ENCODE assay signal across 15 cellular contexts in the genomic region with DNA sequence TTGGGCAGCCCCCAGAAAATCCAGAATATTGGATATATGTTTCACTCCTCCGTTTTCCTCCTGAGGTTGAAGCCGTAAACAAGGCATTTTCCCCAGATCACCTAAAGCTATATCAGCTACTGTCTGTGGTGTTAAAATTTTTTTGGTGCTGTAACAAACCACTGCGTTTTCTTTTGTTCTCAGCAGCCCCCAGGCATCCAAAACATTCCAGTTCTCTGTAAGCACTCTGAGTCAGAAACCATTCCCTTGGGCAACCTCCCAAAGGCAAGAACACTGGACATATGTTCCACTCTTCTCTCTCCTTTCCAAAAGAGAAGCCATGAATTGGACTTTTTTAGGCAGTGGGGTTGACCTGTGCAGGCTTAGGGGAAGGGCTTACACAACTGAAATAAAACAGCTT.
DNase-seq lines count a peak whose midpoint lies in the region; ATAC-seq and TF ChIP-seq lines count a peak whose summit lies in the region.
"Had no signal": no experiment of that assay in that cellular context is flagged by ENCODE, and none has a peak within 500 bp of the region (broad histone marks: within the 10 kb centered on the region; RNA-seq: fewer than 3 reads in every experiment).

No MANE protein-coding gene starts in this region.

- no peak overlapping the region for H3K4me3 ChIP-seq in AG10803 (ENCODE audit: low read length)
- no peak overlapping the region for H3K4me3 ChIP-seq in MG63
- no peak overlapping the region for H3K4me3 ChIP-seq in fibroblast of pulmonary artery (replicated peaks; ENCODE audit: low read depth, low read length)
- H3K4me3 ChIP-seq: BLaER1 had no signal

- no peaks in the 10 kb centered on the region for H3K27me3 ChIP-seq in MG63
- H3K27me3 ChIP-seq: BLaER1 had no signal

- TF ChIP-seq CTCF in AG10803 (conservative IDR thresholded peaks at IDR 0.05; ENCODE audit: low read length) = no peak
- TF ChIP-seq CTCF in fibroblast of pulmonary artery (IDR thresholded peaks at IDR 0.05; ENCODE audit: low read length, missing control alignments) = no peak

- H3K9me3 ChIP-seq in MG63 = no peaks in the 10 kb centered on the region

- no peak for ATAC-seq in HG03342 (IDR thresholded peaks at IDR 0.05; ENCODE audit: unreplicated experiment)
- ATAC-seq: CD8-positive, alpha-beta T cell had no signal

- DNase-seq in AG10803 (ENCODE audit: low read depth) = peak; percentile 23
- DNase-seq in MG63 = peak; percentile 1
- DNase-seq in astrocyte of the hippocampus (ENCODE audit: low read depth, low spot score) = peak; percentile 81
- DNase-seq in fibroblast of pulmonary artery (ENCODE audit: low read depth) = peak; percentile 0
- DNase-seq in DMS 273 treated with DMSO at 0.1 percent for 48 hours (lab: John Stamatoyannopoulos, UW) = no peak
- no peak for DNase-seq in hypothalamus (lab: John Stamatoyannopoulos, UW)
- no peak for DNase-seq in G401 (ENCODE audit: low spot score)
- DNase-seq: 8988T; CD8-positive, alpha-beta T cell; DMS79 treated with DMSO at 0.1 percent for 48 hours; NCI-H187; NCI-H345; NCI-H526 treated with DMSO at 0.1 percent for 48 hours had no signal

- no peaks in the 10 kb centered on the region for H3K36me3 ChIP-seq in MG63
- H3K36me3 ChIP-seq: BLaER1 had no signal

- in situ Hi-C loops in G401 (cut with HindIII; ENCODE audit: low sequenced_read_pairs) = no loop called here

Comparison
In these comparisons a context has a peak if more than half of its experiments do, and no peak if none do; other contexts are left out.
1. DNase-seq: peak in AG10803 (single experiment), MG63 (single experiment), astrocyte of the hippocampus (single experiment) and fibroblast of pulmonary artery (single experiment); none in DMS 273 treated with DMSO at 0.1 percent for 48 hours (single experiment), hypothalamus (0 of 51) and G401 (single experiment).